ENCODE assay signal across 8 cellular contexts in genomic region chr4:155025762-155026457, GRCh38.
DNase-seq lines count a peak whose midpoint lies in the region; ATAC-seq and TF ChIP-seq lines count a peak whose summit lies in the region.
"Had no signal": no experiment of that assay in that cellular context is flagged by ENCODE, and none has a peak within 500 bp of the region (broad histone marks: within the 10 kb centered on the region; RNA-seq: fewer than 3 reads in every experiment).

No MANE protein-coding gene starts in this region.

- no peaks in the 10 kb centered on the region for H3K4me1 ChIP-seq in neural progenitor cell

- intact Hi-C loops in dorsolateral prefrontal cortex (cut with DNase I), result no loop called here

- POLR2A ChIA-PET in GM10248 (lab: Yijun Ruan, JAX), result no interaction called here

- ATAC-seq in GM21515 (IDR thresholded peaks at IDR 0.05; ENCODE audit: unreplicated experiment), result peak; percentile 99
- ATAC-seq in omental fat pad (ENCODE audit: low FRiP score), result no peak

- no peaks in the 10 kb centered on the region for H3K27me3 Mint-ChIP-seq in neural progenitor cell (ENCODE audit: insufficient read depth, low read depth)

- no peaks in the 10 kb centered on the region for H3K36me3 Mint-ChIP-seq in neural progenitor cell
- H3K36me3 Mint-ChIP-seq: naive B cell had no signal

- TF ChIP-seq CTCF in GM10248 (IDR thresholded peaks at IDR 0.05; ENCODE audit: control extremely low read depth, extremely low read depth, low read depth, missing control alignments) (peak; percentile 33), dorsolateral prefrontal cortex (IDR thresholded peaks at IDR 0.05 in 54 of 56, conservative IDR thresholded peaks at IDR 0.05 in 2 of 56; ENCODE audit: low read depth in 1 of 56, partially characterized antibody in 56 of 56) (peak in 40 of 56 donors; percentile 21 to 67 (median 35)), neural progenitor cell (IDR thresholded peaks at IDR 0.05) (peak; percentile 94), omental fat pad (IDR thresholded peaks at IDR 0.05) (no peak)

- H3K4me3 Mint-ChIP-seq in neural progenitor cell, result no peak overlapping the region
- H3K4me3 Mint-ChIP-seq: naive B cell had no signal

- no peaks in the 10 kb centered on the region for H3K9me3 ChIP-seq in neural progenitor cell (ENCODE audit: low read depth)

- H3K27ac ChIP-seq in dorsolateral prefrontal cortex (no peak overlapping the region), neural progenitor cell (no peak overlapping the region)

- no peaks in the 10 kb centered on the region for H3K36me3 ChIP-seq in neural progenitor cell

- no peaks in the 10 kb centered on the region for H3K27me3 ChIP-seq in dorsolateral prefrontal cortex
- no peaks in the 10 kb centered on the region for H3K27me3 ChIP-seq in neural progenitor cell

- H2AFZ ChIP-seq in neural progenitor cell (replicated peaks), result no peak overlapping the region

- H3K27ac Mint-ChIP-seq in neural progenitor cell, result no peak overlapping the region
- H3K27ac Mint-ChIP-seq: naive B cell had no signal

- peaks cover 4% of the 10 kb centered on the region for H3K9me3 Mint-ChIP-seq in neural progenitor cell

- no peak overlapping the region for H3K9ac ChIP-seq in neural progenitor cell

- H3K4me3 ChIP-seq in dorsolateral prefrontal cortex (no peak overlapping the region), neural progenitor cell (no peak overlapping the region)

- no peaks in the 10 kb centered on the region for H3F3A ChIP-seq in neural progenitor cell (ENCODE audit: low read depth)

- H3K79me2 ChIP-seq in neural progenitor cell (ENCODE audit: low read depth), result no peaks in the 10 kb centered on the region

- no peaks in the 10 kb centered on the region for H3K4me1 Mint-ChIP-seq in neural progenitor cell
- H3K4me1 Mint-ChIP-seq: naive B cell had no signal

- no peak for DNase-seq in GM10248 (ENCODE audit: extremely low spot score)
- DNase-seq in KG1 (lab: John Stamatoyannopoulos, UW), result peak; percentile 2
- no peak for DNase-seq in dorsolateral prefrontal cortex
- DNase-seq in neural progenitor cell (ENCODE audit: low spot score), result peak; percentile 86
- DNase-seq in GM19238 (ENCODE audit: insufficient read length, low spot score), result no peak
- DNase-seq in omental fat pad (ENCODE audit: low spot score), result no peak
- DNase-seq: naive B cell had no signal

- CTCF ChIA-PET in GM10248 (lab: Yijun Ruan, JAX), result interaction anchor here (1.1 to 3.5 kb wide), 5 partner anchors 9 to 15 kb away, joined by 3 to 20 read pairs (median 7); no protein-coding TSS in a partner anchor

- no peak overlapping the region for H3K4me2 ChIP-seq in neural progenitor cell

- H4K20me1 ChIP-seq in neural progenitor cell (ENCODE audit: low read depth), result no peaks in the 10 kb centered on the region

Comparison
In these comparisons a context has a peak if more than half of its experiments do, and no peak if none do; other contexts are left out.
1. DNase-seq: peak in KG1 (single experiment) and neural progenitor cell (single experiment); none in GM10248 (single experiment), dorsolateral prefrontal cortex (0 of 10), GM19238 (single experiment) and omental fat pad (single experiment).
2. CTCF ChIP-seq: peak in GM10248 (single experiment), dorsolateral prefrontal cortex (40 of 56) and neural progenitor cell (single experiment); none in omental fat pad (0 of 3).